ENCODE assay signal across 9 cellular contexts in genomic region chr7:100369105-100369504, GRCh38. TPM values are rescaled to one million over a fixed set of nuclear protein-coding genes. Genes with fewer than 3 reads are reported as not detected.
DNase-seq lines count a peak whose midpoint lies in the region; ATAC-seq and TF ChIP-seq lines count a peak whose summit lies in the region.
"Had no signal": no experiment of that assay in that cellular context is flagged by ENCODE, and none has a peak within 500 bp of the region (broad histone marks: within the 10 kb centered on the region; RNA-seq: fewer than 3 reads in every experiment).

No MANE protein-coding gene starts in this region.

- DNase-seq in NT2/D1 (ENCODE audit: low read depth, low spot score) = no peak
- peak; percentile 92 for DNase-seq in Right ventricle myocardium inferior (ENCODE audit: missing footprints)
- DNase-seq in stimulated activated CD4-positive, alpha-beta T cell treated with anti-CD3 and anti-CD28 coated beads, Interleukin-12 subunit alpha, Interleukin-12 subunit beta, amount 100 ng/mL, for 4 hours = no peak
- no peak for DNase-seq in H4 (ENCODE audit: low spot score)
- no peak for DNase-seq in vagina (ENCODE audit: extremely low spot score in 2 of 2)

- H3K36me3 ChIP-seq in NT2/D1 (ENCODE audit: insufficient read depth, insufficient read length, low read length) = peaks cover 33% of the 10 kb centered on the region
- no peaks in the 10 kb centered on the region for H3K36me3 ChIP-seq in vagina

- H3K27me3 ChIP-seq in NT2/D1 (ENCODE audit: insufficient read depth, insufficient read length) (no peaks in the 10 kb centered on the region), vagina (no peaks in the 10 kb centered on the region)
- H3K27me3 ChIP-seq: SJSA1 had no signal

- H3K4me3 ChIP-seq in NT2/D1 (ENCODE audit: insufficient read length, low read depth) (no peak overlapping the region), vagina (no peak overlapping the region)
- H3K4me3 ChIP-seq: SJSA1 had no signal

- peak overlapping the region; percentile 45 for H3K4me3 Mint-ChIP-seq in stimulated activated naive CD8-positive, alpha-beta T cell treated with anti-CD3 and anti-CD28 coated beads, Interleukin-15, Interleukin-2, amounts not matched to agents 100 ng/mL and 50 ng/mL, for 24 hours

- no peaks in the 10 kb centered on the region for H3K27me3 Mint-ChIP-seq in stimulated activated naive CD8-positive, alpha-beta T cell treated with anti-CD3 and anti-CD28 coated beads, Interleukin-15, Interleukin-2, amounts not matched to agents 100 ng/mL and 50 ng/mL, for 24 hours

- H3K27ac ChIP-seq in vagina = no peak overlapping the region
- H3K27ac ChIP-seq: SJSA1 had no signal

- peak overlapping the region; percentile 88 for H3K27ac Mint-ChIP-seq in stimulated activated naive CD8-positive, alpha-beta T cell treated with anti-CD3 and anti-CD28 coated beads, Interleukin-15, Interleukin-2, amounts not matched to agents 100 ng/mL and 50 ng/mL, for 24 hours

- peaks cover 28% of the 10 kb centered on the region for H3K36me3 Mint-ChIP-seq in stimulated activated naive CD8-positive, alpha-beta T cell treated with anti-CD3 and anti-CD28 coated beads, Interleukin-15, Interleukin-2, amounts not matched to agents 100 ng/mL and 50 ng/mL, for 24 hours (ENCODE audit: low read depth)

- peak overlapping the region; percentile 36 for H3K9ac ChIP-seq in NT2/D1 (ENCODE audit: insufficient read length, low read depth)

- H3K4me1 ChIP-seq in NT2/D1 (ENCODE audit: insufficient read depth, insufficient read length) (peaks cover 16% of the 10 kb centered on the region), vagina (peaks cover 4% of the 10 kb centered on the region)
- H3K4me1 ChIP-seq: SJSA1 had no signal

- TF ChIP-seq POLR2A in vagina (IDR thresholded peaks at IDR 0.05) = no peak

- ATAC-seq in GM18867 (IDR thresholded peaks at IDR 0.05; ENCODE audit: unreplicated experiment) (peak; percentile 64), HG02642 (IDR thresholded peaks at IDR 0.05; ENCODE audit: poor library complexity, unreplicated experiment) (peak; percentile 54), Right ventricle myocardium inferior (peak; percentile 71)

- TF ChIP-seq CTCF in vagina (IDR thresholded peaks at IDR 0.05) = no peak

- peaks cover 76% of the 10 kb centered on the region for H3K4me1 Mint-ChIP-seq in stimulated activated naive CD8-positive, alpha-beta T cell treated with anti-CD3 and anti-CD28 coated beads, Interleukin-15, Interleukin-2, amounts not matched to agents 100 ng/mL and 50 ng/mL, for 24 hours (ENCODE audit: low read depth)

- intact Hi-C loops in Right ventricle myocardium inferior (cut with DNase I) = no loop called here
- intact Hi-C loops in vagina (cut with DNase I) = no loop called here

- H3K9me3 ChIP-seq in NT2/D1 (ENCODE audit: insufficient read depth, low read length) = no peaks in the 10 kb centered on the region
- no peaks in the 10 kb centered on the region for H3K9me3 ChIP-seq in vagina
- H3K9me3 ChIP-seq: SJSA1 had no signal

- H3K9me3 Mint-ChIP-seq in stimulated activated naive CD8-positive, alpha-beta T cell treated with anti-CD3 and anti-CD28 coated beads, Interleukin-15, Interleukin-2, amounts not matched to agents 100 ng/mL and 50 ng/mL, for 24 hours = no peaks in the 10 kb centered on the region

RNA-seq across cellular contexts. Expression of gene PILRA, which starts 4.2 kb away (rescaled TPM):
- total RNA-seq in Right ventricle myocardium inferior (3.8 TPM), vagina (8.3 TPM)
- 0.54 TPM in 1 of 2 replicates, not detected in the other for total RNA-seq in H4 (2014; rRNA removed; shearing (Covaris generic))

RNA-seq across cellular contexts. Expression of gene PILRB, which starts 11.2 kb away (rescaled TPM):
- total RNA-seq in Right ventricle myocardium inferior = 9.2 TPM
- 4.4 and 4.6 TPM in 2 replicates for total RNA-seq in H4 (2014; rRNA removed; shearing (Covaris generic))
- 56.0 TPM for total RNA-seq in vagina

RNA-seq across cellular contexts. Expression of gene ZCWPW1, which starts 59.4 kb away (rescaled TPM):
- 4.4 TPM for total RNA-seq in Right ventricle myocardium inferior
- 1.9 and 2.2 TPM in 2 replicates for total RNA-seq in H4 (2014; rRNA removed; shearing (Covaris generic))
- total RNA-seq in vagina = 5.9 TPM
